ENCODE assay signal across 14 cellular contexts in genomic region chr4:145552181-145552822, GRCh38.
A peak's percentile ranks its signal among the peaks of the same experiment; 100 is the strongest.
DNase-seq lines count a peak whose midpoint lies in the region; ATAC-seq lines count a peak whose summit lies in the region.
"Had no signal": no experiment of that assay in that cellular context is flagged by ENCODE, and none has a peak within 500 bp of the region (broad histone marks: within the 10 kb centered on the region; RNA-seq: fewer than 3 reads in every experiment).

No MANE protein-coding gene starts in this region.

- H3K4me3 Mint-ChIP-seq in activated naive CD4-positive, alpha-beta T cell treated with anti-CD3 and anti-CD28 coated beads, Interleukin-2, amount 10 ng/mL, durations not matched to agents 7 days and 5 days = no peak overlapping the region

- H3K4me1 Mint-ChIP-seq in activated naive CD4-positive, alpha-beta T cell treated with anti-CD3 and anti-CD28 coated beads, Interleukin-2, amount 10 ng/mL, durations not matched to agents 7 days and 5 days = peaks cover 5% of the 10 kb centered on the region

- H3K27ac Mint-ChIP-seq in activated naive CD4-positive, alpha-beta T cell treated with anti-CD3 and anti-CD28 coated beads, Interleukin-2, amount 10 ng/mL, durations not matched to agents 7 days and 5 days = peak overlapping the region; percentile 4

- no peak for DNase-seq in activated naive CD4-positive, alpha-beta T cell treated with anti-CD3 and anti-CD28 coated beads, Interleukin-2, amount 10 ng/mL, durations not matched to agents 7 days and 5 days
- DNase-seq in activated naive CD4-positive, alpha-beta T cell treated with Interleukin-2 at 50 U/mL for 16 hours = no peak
- DNase-seq in mucosa of gallbladder (ENCODE audit: low spot score) (no peak), NCI-H1436 (lab: John Stamatoyannopoulos, UW) (no peak), H7 (no peak)
- no peak for DNase-seq in stimulated activated CD4-positive, alpha-beta T cell treated with anti-CD3 and anti-CD28 coated beads, Interleukin-4, amount 100 ng/mL, for 24 hours
- DNase-seq: GM23248; kidney glomerular epithelial cell; NCI-H446; stimulated activated CD4-positive, alpha-beta T cell treated with anti-CD3 and anti-CD28 coated beads, Interleukin-4, amount 100 ng/mL, for 1 hour had no signal

- no peak overlapping the region for H3K4me3 ChIP-seq in H7 (ENCODE audit: insufficient read depth, low read depth, low read length)
- H3K4me3 ChIP-seq: A549, GM23248 had no signal

- CTCF ChIA-PET in activated naive CD4-positive, alpha-beta T cell treated with anti-CD3 and anti-CD28 coated beads, Interleukin-2, amount 10 ng/mL, durations not matched to agents 7 days and 5 days (lab: Charles Lee) = no interaction called here

- H3K36me3 Mint-ChIP-seq in activated naive CD4-positive, alpha-beta T cell treated with anti-CD3 and anti-CD28 coated beads, Interleukin-2, amount 10 ng/mL, durations not matched to agents 7 days and 5 days = no peaks in the 10 kb centered on the region

- ATAC-seq in HG02623 (IDR thresholded peaks at IDR 0.05; ENCODE audit: unreplicated experiment) (peak; percentile 54), HG03442 (IDR thresholded peaks at IDR 0.05; ENCODE audit: unreplicated experiment) (peak; percentile 62)
- ATAC-seq: A549, esophagus mucosa had no signal

- peaks cover 1% of the 10 kb centered on the region for H3K36me3 ChIP-seq in H7 (replicated peaks; ENCODE audit: control insufficient read depth, insufficient read depth, low read length)

- H3K27me3 ChIP-seq in H7 (ENCODE audit: control insufficient read depth, insufficient read depth, low read length) = no peaks in the 10 kb centered on the region

- no peaks in the 10 kb centered on the region for H3K27me3 Mint-ChIP-seq in activated naive CD4-positive, alpha-beta T cell treated with anti-CD3 and anti-CD28 coated beads, Interleukin-2, amount 10 ng/mL, durations not matched to agents 7 days and 5 days

- no peaks in the 10 kb centered on the region for H3K9me3 Mint-ChIP-seq in activated naive CD4-positive, alpha-beta T cell treated with anti-CD3 and anti-CD28 coated beads, Interleukin-2, amount 10 ng/mL, durations not matched to agents 7 days and 5 days
